10 cellular contexts compared by ENCODE assay signal in genomic region chr6:32627831-32628230, GRCh38. TPM values are rescaled to one million over a fixed set of nuclear protein-coding genes. Genes with fewer than 3 reads are reported as not detected.
DNase-seq lines count a peak whose midpoint lies in the region; ATAC-seq and TF ChIP-seq lines count a peak whose summit lies in the region.
"Had no signal": no experiment of that assay in that cellular context is flagged by ENCODE, and none has a peak within 500 bp of the region (broad histone marks: within the 10 kb centered on the region; RNA-seq: fewer than 3 reads in every experiment).

No MANE protein-coding gene starts in this region.

- H3K4me3 ChIP-seq in WERI-Rb-1 (ENCODE audit: low read depth, low read length), result no peak overlapping the region

- TF ChIP-seq CTCF in WERI-Rb-1 (IDR thresholded peaks at IDR 0.05; ENCODE audit: low read depth, low read length), result no peak

- no peak overlapping the region for H3K27ac ChIP-seq in WERI-Rb-1
- H3K27ac ChIP-seq: neutrophil had no signal

- no peaks in the 10 kb centered on the region for H3K36me3 Mint-ChIP-seq in activated T-helper 17 cell treated with anti-CD3 and anti-CD28 coated beads, Interleukin-2, amount 50 U/mL, for 72 hours (ENCODE audit: low read depth)

- DNase-seq in GM03348 (ENCODE audit: low spot score) (peak; percentile 9), mucosa of gallbladder (ENCODE audit: low spot score) (peak; percentile 52), WERI-Rb-1 (no peak), DMS79 treated with DMSO at 0.1 percent for 48 hours (lab: John Stamatoyannopoulos, UW) (no peak), OCI-M2 (lab: John Stamatoyannopoulos, UW; ENCODE audit: unreplicated experiment) (no peak), NK-92 (lab: John Stamatoyannopoulos, UW; ENCODE audit: unreplicated experiment) (no peak)

- H3K27me3 Mint-ChIP-seq in activated T-helper 17 cell treated with anti-CD3 and anti-CD28 coated beads, Interleukin-2, amount 50 U/mL, for 72 hours, result no peaks in the 10 kb centered on the region

- peak overlapping the region; percentile 68 for H3K27ac Mint-ChIP-seq in activated T-helper 17 cell treated with anti-CD3 and anti-CD28 coated beads, Interleukin-2, amount 50 U/mL, for 72 hours

- H3K36me3 ChIP-seq in WERI-Rb-1, result no peaks in the 10 kb centered on the region
- H3K36me3 ChIP-seq: neutrophil had no signal

- H3K27me3 ChIP-seq in WERI-Rb-1 (ENCODE audit: insufficient read depth, low read depth, severe bottlenecking), result peaks cover 16% of the 10 kb centered on the region

- H3K9me3 ChIP-seq in WERI-Rb-1 (ENCODE audit: severe bottlenecking), result peaks cover 2% of the 10 kb centered on the region
- H3K9me3 ChIP-seq: neutrophil had no signal

- no peaks in the 10 kb centered on the region for H3K9me3 Mint-ChIP-seq in activated T-helper 17 cell treated with anti-CD3 and anti-CD28 coated beads, Interleukin-2, amount 50 U/mL, for 72 hours

- peak; percentile 54 for ATAC-seq in HG02885 (IDR thresholded peaks at IDR 0.05; ENCODE audit: poor library complexity, unreplicated experiment)
- no peak for ATAC-seq in activated T-helper 17 cell treated with anti-CD3 and anti-CD28 coated beads, Interleukin-2, amount 50 U/mL, for 72 hours (replicated peaks)

- peak overlapping the region; percentile 26 for H3K4me3 Mint-ChIP-seq in activated T-helper 17 cell treated with anti-CD3 and anti-CD28 coated beads, Interleukin-2, amount 50 U/mL, for 72 hours

- H3K4me1 Mint-ChIP-seq in activated T-helper 17 cell treated with anti-CD3 and anti-CD28 coated beads, Interleukin-2, amount 50 U/mL, for 72 hours, result peaks cover 21% of the 10 kb centered on the region

RNA-seq across cellular contexts. Expression of gene HLA-DQA1, which starts 9.4 kb away (rescaled TPM):
- total RNA-seq in activated T-helper 17 cell treated with anti-CD3 and anti-CD28 coated beads, Interleukin-2, amount 50 U/mL, for 72 hours, result 10 to 100 TPM in 1 of 2 donors, 1 to 10 TPM in 1; 1.1 to 11.6 TPM
- total RNA-seq in mucosa of gallbladder, result 38.8 TPM

RNA-seq across cellular contexts. Expression of gene HLA-DRB1, which starts 38.2 kb away (rescaled TPM):
- 100 to 1,000 TPM in 1 of 2 donors, 10 to 100 TPM in 1; 11.4 to 109 TPM for total RNA-seq in activated T-helper 17 cell treated with anti-CD3 and anti-CD28 coated beads, Interleukin-2, amount 50 U/mL, for 72 hours
- 174 TPM for total RNA-seq in mucosa of gallbladder

RNA-seq across cellular contexts. Expression of gene HLA-DQB1, which starts 38.6 kb away (rescaled TPM):
- total RNA-seq in activated T-helper 17 cell treated with anti-CD3 and anti-CD28 coated beads, Interleukin-2, amount 50 U/mL, for 72 hours, result 10 to 100 TPM in 1 of 2 donors, 1 to 10 TPM in 1; 3.4 to 25.5 TPM
- total RNA-seq in mucosa of gallbladder, result 23.2 TPM
- total RNA-seq: temporal lobe had no signal

Comparison
In these comparisons a context has a peak if more than half of its experiments do, and no peak if none do; other contexts are left out.
1. DNase-seq: peak in GM03348 (single experiment) and mucosa of gallbladder (single experiment); none in WERI-Rb-1 (single experiment), DMS79 treated with DMSO at 0.1 percent for 48 hours (single experiment), OCI-M2 (single experiment) and NK-92 (single experiment).